35 cellular contexts compared by ENCODE assay signal in genomic region chr3:185680216-185680615, GRCh38.
"Had no signal": no experiment of that assay in that cellular context is flagged by ENCODE, and none has a peak within 500 bp of the region (broad histone marks: within the 10 kb centered on the region; RNA-seq: fewer than 3 reads in every experiment).

No MANE protein-coding gene starts in this region.

- DNase-seq: activated CD4-positive, alpha-beta T cell treated with anti-CD3 and anti-CD28 coated beads for 48 hours; activated CD4-positive, alpha-beta T cell treated with anti-CD3 and anti-CD28 coated beads, Interleukin-2, amount 50 U/mL, for 48 hours; activated CD8-positive, alpha-beta memory T cell treated with anti-CD3 and anti-CD28 coated beads for 24 hours; activated effector memory CD4-positive, alpha-beta T cell treated with anti-CD3 and anti-CD28 coated beads, Interleukin-2, amount 50 U/mL, for 16 hours; activated naive CD4-positive, alpha-beta T cell treated with anti-CD3 and anti-CD28 coated beads for 36 hours; activated naive CD8-positive, alpha-beta T cell treated with anti-CD3 and anti-CD28 coated beads for 36 hours; adrenal gland; aorta; body of pancreas; cortex of kidney; effector memory CD8-positive, alpha-beta T cell; foreskin fibroblast; head of caudate nucleus; hypothalamus; immature natural killer cell; kidney; left colon; mammary epithelial cell; naive B cell; nephron progenitor cell; pancreas; psoas muscle; stimulated activated naive CD8-positive, alpha-beta T cell treated with anti-CD3 and anti-CD28 coated beads, Interleukin-15, Interleukin-2, amounts not matched to agents 100 U/mL and 50 U/mL, for 24 hours; SW 1271; T-helper 9 cell; trophoblast cell; uterus; WERI-Rb-1 had no signal

- H3K27ac ChIP-seq: adrenal gland, body of pancreas, cardiac muscle cell, neutrophil, pancreas, psoas muscle, thoracic aorta, uterus, WERI-Rb-1 had no signal

- H3K27me3 Mint-ChIP-seq: naive B cell had no signal

- H3K27ac Mint-ChIP-seq: activated naive CD4-positive, alpha-beta T cell treated with anti-CD3 and anti-CD28 coated beads for 36 hours; activated naive CD8-positive, alpha-beta T cell treated with anti-CD3 and anti-CD28 coated beads for 36 hours; effector memory CD8-positive, alpha-beta T cell; immature natural killer cell; mesothelial cell of epicardium; nephron progenitor cell; T-helper 1 cell treated with Interleukin-12 subunit alpha and Interleukin-12 subunit beta and Interleukin-4 antibody, amounts not matched to agents 30 μg/mL and 1 μg/mL, for 36 hours had no signal

- H3K4me1 ChIP-seq: adrenal gland, body of pancreas, pancreas, psoas muscle, uterus had no signal

- FAIRE-seq: endothelial cell of umbilical vein, kidney, pancreas, TTC549 had no signal

- H3K27me3 ChIP-seq: adrenal gland, body of pancreas, cardiac muscle cell, neutrophil, pancreas, uterus had no signal

- H3K36me3 ChIP-seq: adrenal gland, neutrophil, thoracic aorta, uterus had no signal

- H3K4me3 Mint-ChIP-seq: activated naive CD4-positive, alpha-beta T cell treated with anti-CD3 and anti-CD28 coated beads for 36 hours; activated naive CD8-positive, alpha-beta T cell treated with anti-CD3 and anti-CD28 coated beads for 36 hours; effector memory CD8-positive, alpha-beta T cell; immature natural killer cell; mesothelial cell of epicardium; naive B cell; nephron progenitor cell; T-helper 1 cell treated with Interleukin-12 subunit alpha and Interleukin-12 subunit beta and Interleukin-4 antibody, amounts not matched to agents 30 μg/mL and 1 μg/mL, for 36 hours had no signal

- H3K4me1 Mint-ChIP-seq: activated naive CD8-positive, alpha-beta T cell treated with anti-CD3 and anti-CD28 coated beads for 36 hours; immature natural killer cell; mesothelial cell of epicardium; naive B cell; nephron progenitor cell had no signal

- H3K9me3 ChIP-seq: adrenal gland, body of pancreas, neutrophil, pancreas, psoas muscle had no signal

- H3K36me3 Mint-ChIP-seq: activated naive CD8-positive, alpha-beta T cell treated with anti-CD3 and anti-CD28 coated beads for 36 hours had no signal

- H3K4me3 ChIP-seq: adrenal gland, body of pancreas, cardiac muscle cell, pancreas, psoas muscle, thoracic aorta, uterus had no signal
